ENCODE assay signal across 8 cellular contexts in the genomic region with DNA sequence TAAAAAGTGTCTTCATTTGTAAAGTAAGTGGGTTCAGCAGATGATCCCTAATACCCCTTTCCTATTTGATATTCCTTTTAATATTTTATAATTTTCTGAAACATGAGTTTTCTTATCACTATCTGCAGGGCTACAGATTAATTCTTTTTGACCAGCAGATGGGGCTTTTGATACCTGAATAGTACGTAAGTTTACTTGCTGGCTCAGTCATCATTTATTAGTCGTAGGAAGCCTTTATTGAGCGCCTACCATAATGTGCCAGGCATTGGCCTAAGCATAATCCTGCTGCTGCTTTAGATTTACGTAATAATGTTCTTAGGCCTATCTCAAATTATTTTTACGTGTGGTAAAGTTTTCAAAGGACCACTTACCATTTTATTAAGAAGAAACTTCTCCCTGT.
DNase-seq lines count a peak whose midpoint lies in the region; ATAC-seq and TF ChIP-seq lines count a peak whose summit lies in the region.

No MANE protein-coding gene starts in this region.

- peaks cover 8% of the 10 kb centered on the region for H3K4me1 ChIP-seq in KMS-11 (ENCODE audit: low read depth, poor library complexity, severe bottlenecking)

- ATAC-seq in GM21526 (IDR thresholded peaks at IDR 0.05; ENCODE audit: low FRiP score, unreplicated experiment), result no peak
- no peak for ATAC-seq in stimulated activated effector memory CD8-positive, alpha-beta T cell treated with anti-CD3 and anti-CD28 coated beads, Interleukin-12 subunit alpha, Interleukin-12 subunit beta, amount 100 ng/mL, for 72 hours
- ATAC-seq in stimulated activated naive B cell treated with anti-CD40 and anti-IgM and Interleukin-4, amounts not matched to agents 10 μg/mL and 1 μg/mL and 100 μg/mL, for 72 hours (replicated peaks), result no peak
- no peak for ATAC-seq in HG02884 (IDR thresholded peaks at IDR 0.05; ENCODE audit: unreplicated experiment)

- H3K27me3 ChIP-seq in KMS-11 (ENCODE audit: insufficient read depth, low read depth), result no peaks in the 10 kb centered on the region

- no peak overlapping the region for H3K4me3 Mint-ChIP-seq in nephron
- no peak overlapping the region for H3K4me3 Mint-ChIP-seq in stimulated activated effector memory CD8-positive, alpha-beta T cell treated with anti-CD3 and anti-CD28 coated beads, Interleukin-12 subunit alpha, Interleukin-12 subunit beta, amount 100 ng/mL, for 72 hours
- no peak overlapping the region for H3K4me3 Mint-ChIP-seq in stimulated activated naive B cell treated with anti-CD40 and anti-IgM and Interleukin-4, amounts not matched to agents 10 μg/mL and 1 μg/mL and 100 μg/mL, for 72 hours

- no peaks in the 10 kb centered on the region for H3K9me3 Mint-ChIP-seq in nephron
- no peaks in the 10 kb centered on the region for H3K9me3 Mint-ChIP-seq in stimulated activated effector memory CD8-positive, alpha-beta T cell treated with anti-CD3 and anti-CD28 coated beads, Interleukin-12 subunit alpha, Interleukin-12 subunit beta, amount 100 ng/mL, for 72 hours
- H3K9me3 Mint-ChIP-seq in stimulated activated naive B cell treated with anti-CD40 and anti-IgM and Interleukin-4, amounts not matched to agents 10 μg/mL and 1 μg/mL and 100 μg/mL, for 72 hours, result peaks cover 0 to 2% of the 10 kb centered on the region in 2 donors

- no peaks in the 10 kb centered on the region for H4K20me1 ChIP-seq in KMS-11 (ENCODE audit: insufficient read depth)

- no peaks in the 10 kb centered on the region for H3K36me3 Mint-ChIP-seq in nephron (ENCODE audit: low read depth)
- H3K36me3 Mint-ChIP-seq in stimulated activated effector memory CD8-positive, alpha-beta T cell treated with anti-CD3 and anti-CD28 coated beads, Interleukin-12 subunit alpha, Interleukin-12 subunit beta, amount 100 ng/mL, for 72 hours, result peaks cover 5% of the 10 kb centered on the region
- H3K36me3 Mint-ChIP-seq in stimulated activated naive B cell treated with anti-CD40 and anti-IgM and Interleukin-4, amounts not matched to agents 10 μg/mL and 1 μg/mL and 100 μg/mL, for 72 hours, result no peaks in the 10 kb centered on the region

- H3K4me1 Mint-ChIP-seq in nephron, result no peaks in the 10 kb centered on the region
- no peaks in the 10 kb centered on the region for H3K4me1 Mint-ChIP-seq in stimulated activated effector memory CD8-positive, alpha-beta T cell treated with anti-CD3 and anti-CD28 coated beads, Interleukin-12 subunit alpha, Interleukin-12 subunit beta, amount 100 ng/mL, for 72 hours
- H3K4me1 Mint-ChIP-seq in stimulated activated naive B cell treated with anti-CD40 and anti-IgM and Interleukin-4, amounts not matched to agents 10 μg/mL and 1 μg/mL and 100 μg/mL, for 72 hours, result no peaks in the 10 kb centered on the region

- no peaks in the 10 kb centered on the region for H3K79me2 ChIP-seq in KMS-11 (ENCODE audit: insufficient read depth, low read depth)

- H3K4me3 ChIP-seq in KMS-11 (IDR thresholded peaks at IDR 0.05; ENCODE audit: insufficient read depth, low read depth, low read length), result no peak overlapping the region
- H3K4me3 ChIP-seq in cardiac fibroblast (replicated peaks in 1 of 2; ENCODE audit: low read depth in 2 of 2, low read length in 2 of 2), result no peak overlapping the region

- DNase-seq in ELR (ENCODE audit: low read depth), result peak; percentile 61
- DNase-seq in cardiac fibroblast (ENCODE audit: low read depth in 2 of 2), result peak; percentile 35 to 57
- DNase-seq in stimulated activated effector memory CD8-positive, alpha-beta T cell treated with anti-CD3 and anti-CD28 coated beads, Interleukin-12 subunit alpha, Interleukin-12 subunit beta, amount 100 ng/mL, for 72 hours (ENCODE audit: low spot score in 2 of 2), result no peak
- DNase-seq in stimulated activated naive B cell treated with anti-CD40 and anti-IgM and Interleukin-4, amounts not matched to agents 10 μg/mL and 1 μg/mL and 100 μg/mL, for 72 hours, result no peak

- H3K27ac Mint-ChIP-seq in nephron, result no peak overlapping the region
- H3K27ac Mint-ChIP-seq in stimulated activated effector memory CD8-positive, alpha-beta T cell treated with anti-CD3 and anti-CD28 coated beads, Interleukin-12 subunit alpha, Interleukin-12 subunit beta, amount 100 ng/mL, for 72 hours, result no peak overlapping the region
- H3K27ac Mint-ChIP-seq in stimulated activated naive B cell treated with anti-CD40 and anti-IgM and Interleukin-4, amounts not matched to agents 10 μg/mL and 1 μg/mL and 100 μg/mL, for 72 hours, result no peak overlapping the region

- H2AFZ ChIP-seq in KMS-11 (ENCODE audit: low read depth), result no peak overlapping the region

- H3K36me3 ChIP-seq in KMS-11 (ENCODE audit: insufficient read depth), result no peaks in the 10 kb centered on the region

- peak; percentile 66 for TF ChIP-seq CTCF in KMS-11 (conservative IDR thresholded peaks at IDR 0.05; ENCODE audit: low read depth, low read length)
- peak; percentile 33 for TF ChIP-seq CTCF in cardiac fibroblast (IDR thresholded peaks at IDR 0.05; ENCODE audit: low read depth, low read length)
- TF ChIP-seq CTCF in nephron (IDR thresholded peaks at IDR 0.05; ENCODE audit: unreplicated experiment in 3 of 3), result peak; percentile 42 to 45 (median 44)

- H3K27ac ChIP-seq in KMS-11, result no peak overlapping the region

- no peak overlapping the region for H3K4me2 ChIP-seq in KMS-11

- H3K9ac ChIP-seq in KMS-11, result no peak overlapping the region

- H3K27me3 Mint-ChIP-seq in nephron (ENCODE audit: low read depth), result no peaks in the 10 kb centered on the region
- H3K27me3 Mint-ChIP-seq in stimulated activated naive B cell treated with anti-CD40 and anti-IgM and Interleukin-4, amounts not matched to agents 10 μg/mL and 1 μg/mL and 100 μg/mL, for 72 hours, result no peaks in the 10 kb centered on the region

Comparison
In these comparisons a context has a peak if more than half of its experiments do, and no peak if none do; other contexts are left out.
1. DNase-seq: peak in ELR (single experiment) and cardiac fibroblast (2 of 2); none in stimulated activated effector memory CD8-positive, alpha-beta T cell treated with anti-CD3 and anti-CD28 coated beads, Interleukin-12 subunit alpha, Interleukin-12 subunit beta, amount 100 ng/mL, for 72 hours (0 of 2) and stimulated activated naive B cell treated with anti-CD40 and anti-IgM and Interleukin-4, amounts not matched to agents 10 μg/mL and 1 μg/mL and 100 μg/mL, for 72 hours (single experiment).
2. Peak in every context shown above with its lines, with median percentiles within 50 percentile points of each other: CTCF ChIP-seq.